14 cellular contexts compared by ENCODE assay signal in the genomic region with DNA sequence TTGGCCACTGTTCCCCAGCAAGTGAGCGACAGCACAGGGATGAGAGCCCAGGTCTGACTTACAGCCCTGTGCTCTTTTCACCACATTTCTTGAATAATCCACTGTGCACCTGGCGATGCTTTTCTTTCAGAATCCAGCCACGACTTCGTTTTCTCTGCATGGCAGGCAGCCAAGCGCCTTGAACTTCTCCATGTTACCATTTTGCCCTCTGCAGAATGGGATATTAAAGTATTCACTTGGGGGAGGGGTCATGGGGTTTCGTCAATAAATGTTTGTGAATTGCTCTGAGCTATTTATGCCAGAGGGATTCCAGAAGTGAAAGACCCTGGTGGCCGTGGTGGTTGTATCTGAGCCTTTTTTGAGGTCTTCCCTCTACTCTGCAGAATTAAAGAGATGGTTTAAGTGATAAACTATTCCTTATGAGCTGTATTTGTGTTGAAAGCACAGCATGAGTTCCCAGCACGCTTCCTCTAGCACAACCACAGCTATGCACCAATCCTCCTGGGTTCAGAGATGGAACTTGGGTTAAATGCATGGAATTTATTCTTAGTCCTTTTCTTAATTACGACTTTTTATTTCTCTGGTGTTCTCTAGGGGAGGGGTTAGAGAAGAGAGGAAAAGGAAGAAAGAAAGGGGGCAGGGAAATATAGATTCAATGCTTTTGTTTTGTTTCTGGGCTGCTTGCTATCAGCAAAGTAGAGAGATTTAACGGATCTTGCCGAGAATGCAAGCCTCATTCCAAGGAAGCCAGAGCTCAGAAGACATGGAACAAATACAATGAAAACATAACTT.
DNase-seq lines count a peak whose midpoint lies in the region; ATAC-seq lines count a peak whose summit lies in the region.
"Had no signal": no experiment of that assay in that cellular context is flagged by ENCODE, and none has a peak within 500 bp of the region (broad histone marks: within the 10 kb centered on the region; RNA-seq: fewer than 3 reads in every experiment).

No MANE protein-coding gene starts in this region.

- no peak overlapping the region for H3K27ac Mint-ChIP-seq in activated CD8-positive, alpha-beta memory T cell treated with anti-CD3 and anti-CD28 coated beads, Interleukin-2, amount 10 ng/mL, durations not matched to agents 7 days and 5 days
- H3K27ac Mint-ChIP-seq: activated CD8-positive, alpha-beta T cell treated with anti-CD3 and anti-CD28 coated beads for 36 hours; activated naive CD4-positive, alpha-beta T cell treated with anti-CD3 and anti-CD28 coated beads for 36 hours; T-cell had no signal

- H3K9ac ChIP-seq in trophoblast cell (ENCODE audit: low read length): no peak overlapping the region

- no peaks in the 10 kb centered on the region for H3K36me3 ChIP-seq in trophoblast cell (ENCODE audit: control insufficient read depth in 1 of 2, insufficient read depth in 2 of 2, low read length in 2 of 2)
- H3K36me3 ChIP-seq: upper lobe of left lung had no signal

- H3K14ac ChIP-seq in trophoblast cell (ENCODE audit: low read length): no peak overlapping the region

- H3K79me2 ChIP-seq in trophoblast cell (ENCODE audit: control insufficient read depth, insufficient read depth, low read length, poor library complexity): no peaks in the 10 kb centered on the region

- no peak overlapping the region for H4K12ac ChIP-seq in trophoblast cell (ENCODE audit: low read depth, low read length)

- H3K4me1 Mint-ChIP-seq in activated CD8-positive, alpha-beta memory T cell treated with anti-CD3 and anti-CD28 coated beads, Interleukin-2, amount 10 ng/mL, durations not matched to agents 7 days and 5 days: no peaks in the 10 kb centered on the region
- H3K4me1 Mint-ChIP-seq: T-cell had no signal

- H4K8ac ChIP-seq in trophoblast cell (ENCODE audit: low read depth, low read length): no peak overlapping the region

- no peak overlapping the region for H2BK5ac ChIP-seq in trophoblast cell (ENCODE audit: low read depth, low read length, poor library complexity)

- H3K27ac ChIP-seq in trophoblast cell (ENCODE audit: low read depth, low read length): no peak overlapping the region
- H3K27ac ChIP-seq: upper lobe of left lung had no signal

- H3K23ac ChIP-seq in trophoblast cell (ENCODE audit: low read length): no peak overlapping the region

- CTCF ChIA-PET in activated CD8-positive, alpha-beta memory T cell treated with anti-CD3 and anti-CD28 coated beads, Interleukin-2, amount 10 ng/mL, durations not matched to agents 7 days and 5 days (lab: Charles Lee): no interaction called here

- peak overlapping the region; percentile 1 for H2BK12ac ChIP-seq in trophoblast cell (ENCODE audit: low read length)

- no peak overlapping the region for H2BK120ac ChIP-seq in trophoblast cell (ENCODE audit: insufficient read depth, low read length, poor library complexity)

- H4K91ac ChIP-seq in trophoblast cell (ENCODE audit: low read depth, low read length): peak overlapping the region; percentile 49

- H3K4me3 ChIP-seq in trophoblast cell (ENCODE audit: low read depth, low read length): no peak overlapping the region
- H3K4me3 ChIP-seq: GM12878, upper lobe of left lung had no signal

- ATAC-seq in GM21619 (IDR thresholded peaks at IDR 0.05; ENCODE audit: unreplicated experiment): no peak
- no peak for ATAC-seq in activated CD8-positive, alpha-beta memory T cell treated with anti-CD3 and anti-CD28 coated beads, Interleukin-2, amount 10 ng/mL, durations not matched to agents 7 days and 5 days
- ATAC-seq: activated CD8-positive, alpha-beta T cell treated with anti-CD3 and anti-CD28 coated beads for 36 hours; GM12878; T-cell had no signal

- no peaks in the 10 kb centered on the region for H3K9me3 Mint-ChIP-seq in activated CD8-positive, alpha-beta memory T cell treated with anti-CD3 and anti-CD28 coated beads, Interleukin-2, amount 10 ng/mL, durations not matched to agents 7 days and 5 days (ENCODE audit: low read depth)
- H3K9me3 Mint-ChIP-seq: activated CD8-positive, alpha-beta T cell treated with anti-CD3 and anti-CD28 coated beads for 36 hours; activated naive CD4-positive, alpha-beta T cell treated with anti-CD3 and anti-CD28 coated beads for 36 hours; T-cell had no signal

- no peak overlapping the region for H3K18ac ChIP-seq in trophoblast cell (ENCODE audit: low read length)

- peaks cover 10% of the 10 kb centered on the region for H3K79me1 ChIP-seq in trophoblast cell (ENCODE audit: low read length)

- no peaks in the 10 kb centered on the region for H3K27me3 ChIP-seq in trophoblast cell (ENCODE audit: insufficient read depth, low read length)
- H3K27me3 ChIP-seq: upper lobe of left lung had no signal

- no peak overlapping the region for H3K4me3 Mint-ChIP-seq in activated CD8-positive, alpha-beta memory T cell treated with anti-CD3 and anti-CD28 coated beads, Interleukin-2, amount 10 ng/mL, durations not matched to agents 7 days and 5 days
- H3K4me3 Mint-ChIP-seq: activated CD8-positive, alpha-beta T cell treated with anti-CD3 and anti-CD28 coated beads for 36 hours; activated naive CD4-positive, alpha-beta T cell treated with anti-CD3 and anti-CD28 coated beads for 36 hours; T-cell had no signal

- H3K4ac ChIP-seq in trophoblast cell (ENCODE audit: low read depth, low read length): no peak overlapping the region

- H3K4me2 ChIP-seq in trophoblast cell (ENCODE audit: low read length): no peak overlapping the region

- no CpG with 5 or more reads among the region's 11 CpGs for WGBS in trophoblast cell (ENCODE audit: extremely low coverage, insufficient coverage, insufficient read length)

- no peaks in the 10 kb centered on the region for H3K36me3 Mint-ChIP-seq in activated CD8-positive, alpha-beta memory T cell treated with anti-CD3 and anti-CD28 coated beads, Interleukin-2, amount 10 ng/mL, durations not matched to agents 7 days and 5 days
- H3K36me3 Mint-ChIP-seq: T-cell had no signal

- peaks cover 5 to 7% of the 10 kb centered on the region in 2 experiments for H3K4me1 ChIP-seq in trophoblast cell (ENCODE audit: control insufficient read depth in 1 of 2, insufficient read depth in 2 of 2, low read length in 2 of 2)

- H3K9me3 ChIP-seq in trophoblast cell (ENCODE audit: insufficient read depth, low read depth, low read length): no peaks in the 10 kb centered on the region
- H3K9me3 ChIP-seq: upper lobe of left lung had no signal

- no peak overlapping the region for H2AFZ ChIP-seq in trophoblast cell (ENCODE audit: insufficient read depth, low read length, poor library complexity)

- no peak overlapping the region for H2AK5ac ChIP-seq in trophoblast cell (ENCODE audit: low read length)

- peak; percentile 75 for DNase-seq in AG20443 (ENCODE audit: low spot score)
- DNase-seq in NCI-H69 (lab: John Stamatoyannopoulos, UW): peak; percentile 37
- DNase-seq in epidermal melanocyte (ENCODE audit: insufficient read length, low spot score): peak; percentile 36
- peak; percentile 4 to 49 for DNase-seq in trophoblast cell
- DNase-seq in NOMO-1 treated with dmso at 0.1 percent for 144 hours (lab: John Stamatoyannopoulos, UW; ENCODE audit: unreplicated experiment): no peak
- no peak for DNase-seq in activated CD8-positive, alpha-beta memory T cell treated with anti-CD3 and anti-CD28 coated beads, Interleukin-2, amount 10 ng/mL, durations not matched to agents 7 days and 5 days
- DNase-seq in SW480 (ENCODE audit: low spot score): no peak
- DNase-seq: activated CD8-positive, alpha-beta T cell treated with anti-CD3 and anti-CD28 coated beads for 36 hours; activated naive CD4-positive, alpha-beta T cell treated with anti-CD3 and anti-CD28 coated beads for 36 hours; hippocampal formation; T-cell; upper lobe of left lung had no signal

- peaks cover 26% of the 10 kb centered on the region for H3K27me3 Mint-ChIP-seq in activated CD8-positive, alpha-beta memory T cell treated with anti-CD3 and anti-CD28 coated beads, Interleukin-2, amount 10 ng/mL, durations not matched to agents 7 days and 5 days

Comparison
In these comparisons a context has a peak if more than half of its experiments do, and no peak if none do; other contexts are left out.
1. DNase-seq: peak in AG20443 (single experiment), NCI-H69 (single experiment), epidermal melanocyte (single experiment) and trophoblast cell (2 of 2); none in NOMO-1 treated with dmso at 0.1 percent for 144 hours (single experiment), activated CD8-positive, alpha-beta memory T cell treated with anti-CD3 and anti-CD28 coated beads, Interleukin-2, amount 10 ng/mL, durations not matched to agents 7 days and 5 days (single experiment) and SW480 (single experiment).